In the genomic region with DNA sequence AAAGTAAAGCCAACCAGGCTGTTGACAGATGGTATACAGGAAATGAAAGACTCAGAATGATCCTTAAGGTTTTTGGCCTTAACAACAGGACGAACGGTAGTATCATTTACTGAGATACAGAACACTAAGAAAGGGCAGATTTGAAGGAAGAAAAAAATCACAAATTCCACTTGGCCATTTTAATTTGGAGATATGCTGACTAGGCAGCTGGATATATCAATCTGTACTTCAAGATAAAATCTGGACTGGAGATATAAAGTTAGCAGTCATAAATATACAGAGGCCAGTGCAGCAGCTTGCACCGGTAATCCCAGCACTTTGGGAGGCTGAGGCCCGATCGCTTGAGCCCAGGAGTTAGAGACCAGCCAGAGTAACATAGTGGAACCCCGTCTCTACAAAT, we compare ENCODE assay signal across 8 cellular contexts. TPM values are rescaled to one million over a fixed set of nuclear protein-coding genes. Genes with fewer than 3 reads are reported as not detected.
A peak's percentile ranks its signal among the peaks of the same experiment; 100 is the strongest.
DNase-seq lines count a peak whose midpoint lies in the region; ATAC-seq and TF ChIP-seq lines count a peak whose summit lies in the region.

No MANE protein-coding gene starts in this region.

- H3K4me1 Mint-ChIP-seq in CD4-positive, alpha-beta memory T cell, result peaks cover 32 to 61% (median 43%) of the 10 kb centered on the region in 4 donors
- peaks cover 30% of the 10 kb centered on the region for H3K4me1 Mint-ChIP-seq in nephron progenitor cell

- no peak for ATAC-seq in mucosa of descending colon

- peak overlapping the region; percentile 34 to 98 (median 78) for H3K4me3 Mint-ChIP-seq in CD4-positive, alpha-beta memory T cell
- peak overlapping the region; percentile 97 for H3K4me3 Mint-ChIP-seq in nephron progenitor cell

- no peaks in the 10 kb centered on the region for H3K27me3 ChIP-seq in CD4-positive, alpha-beta memory T cell (ENCODE audit: insufficient read depth, low read length)

- intact Hi-C loops in CD4-positive, alpha-beta memory T cell (cut with micrococcal nuclease), result no loop called here
- intact Hi-C loops in mucosa of descending colon (cut with DNase I, micrococcal nuclease), result no loop called here

- H3K27ac ChIP-seq in CD4-positive, alpha-beta memory T cell (ENCODE audit: low read depth, low read length), result no peak overlapping the region

- DNase-seq in CD4-positive, alpha-beta memory T cell, result no peak
- DNase-seq in LNCaP clone FGC (ENCODE audit: low read depth) (no peak), cardiac fibroblast (ENCODE audit: low read depth in 2 of 2) (no peak), nephron progenitor cell (no peak), mucosa of descending colon (no peak), NCI-H2227 (lab: John Stamatoyannopoulos, UW; ENCODE audit: unreplicated experiment) (no peak), putamen (ENCODE audit: low spot score) (no peak)
- DNase-seq in stimulated activated CD4-positive, alpha-beta T cell treated with anti-CD3 and anti-CD28 coated beads, Interleukin-4, amount 100 ng/mL, for 4 hours, result no peak

- TF ChIP-seq CTCF in LNCaP clone FGC (IDR thresholded peaks at IDR 0.05; ENCODE audit: control insufficient read depth, extremely low read depth, insufficient read depth), result no peak
- no peak for TF ChIP-seq CTCF in cardiac fibroblast (IDR thresholded peaks at IDR 0.05; ENCODE audit: low read depth, low read length)
- TF ChIP-seq CTCF in nephron progenitor cell (IDR thresholded peaks at IDR 0.05), result no peak
- TF ChIP-seq CTCF in mucosa of descending colon (IDR thresholded peaks at IDR 0.05), result no peak

- H3K9me3 Mint-ChIP-seq in CD4-positive, alpha-beta memory T cell, result peaks cover 0 to 4% (median 0%) of the 10 kb centered on the region in 8 donors
- no peaks in the 10 kb centered on the region for H3K9me3 Mint-ChIP-seq in nephron progenitor cell

- no peak overlapping the region for H3K4me3 ChIP-seq in CD4-positive, alpha-beta memory T cell (ENCODE audit: low read length in 2 of 2)
- peak overlapping the region; percentile 70 for H3K4me3 ChIP-seq in LNCaP clone FGC (ENCODE audit: low read depth, low read length)
- H3K4me3 ChIP-seq in cardiac fibroblast (replicated peaks in 1 of 2; ENCODE audit: low read depth in 2 of 2, low read length in 2 of 2), result peak overlapping the region; percentile 91 to 98
- no peak overlapping the region for H3K4me3 ChIP-seq in mucosa of descending colon

- peaks cover 4 to 22% of the 10 kb centered on the region in 2 donors for H3K36me3 Mint-ChIP-seq in CD4-positive, alpha-beta memory T cell
- no peaks in the 10 kb centered on the region for H3K36me3 Mint-ChIP-seq in nephron progenitor cell (ENCODE audit: low read depth)

- CTCF ChIA-PET in CD4-positive, alpha-beta memory T cell (lab: Charles Lee; ENCODE audit: partially characterized antibody), result no interaction called here

- H3K9me3 ChIP-seq in CD4-positive, alpha-beta memory T cell (ENCODE audit: control insufficient read depth in 1 of 2, low read length in 2 of 2), result no peaks in the 10 kb centered on the region
- H3K9me3 ChIP-seq in mucosa of descending colon, result no peaks in the 10 kb centered on the region

- peak overlapping the region in 6 of 7 donors; percentile 9 to 95 (median 62) for H3K27ac Mint-ChIP-seq in CD4-positive, alpha-beta memory T cell
- H3K27ac Mint-ChIP-seq in nephron progenitor cell, result no peak overlapping the region

- H3K4me1 ChIP-seq in CD4-positive, alpha-beta memory T cell (ENCODE audit: insufficient read depth, low read length), result peaks cover 48% of the 10 kb centered on the region
- H3K4me1 ChIP-seq in mucosa of descending colon (ENCODE audit: low read depth), result peaks cover 17% of the 10 kb centered on the region

- H3K36me3 ChIP-seq in CD4-positive, alpha-beta memory T cell (ENCODE audit: insufficient read depth, low read length), result no peaks in the 10 kb centered on the region
- no peaks in the 10 kb centered on the region for H3K36me3 ChIP-seq in mucosa of descending colon (ENCODE audit: low read depth)

- POLR2A ChIA-PET in CD4-positive, alpha-beta memory T cell (lab: Charles Lee; ENCODE audit: partially characterized antibody), result interaction anchor here (0.5 to 2.1 kb wide), 2 partner anchors 29 to 66 kb away, joined by 3 to 15 read pairs; a partner anchor contains a TSS

- no peaks in the 10 kb centered on the region for H3K27me3 Mint-ChIP-seq in CD4-positive, alpha-beta memory T cell
- no peaks in the 10 kb centered on the region for H3K27me3 Mint-ChIP-seq in nephron progenitor cell (ENCODE audit: low read depth, poor library complexity)

RNA-seq across cellular contexts. Expression of a gene that starts 1.3 kb away (rescaled TPM):
- total RNA-seq in CD4-positive, alpha-beta memory T cell, result 10 to 100 TPM; 38.9 to 46.7 TPM
- 10 to 100 TPM; 16.9 to 21.0 TPM for polyA plus RNA-seq in CD4-positive, alpha-beta memory T cell
- 10 to 100 TPM; 32.2 to 45.6 (median 34.7) TPM for total RNA-seq in mucosa of descending colon

RNA-seq across cellular contexts. Expression of a gene that starts 28.0 kb away (rescaled TPM):
- 10 to 100 TPM; 45.5 to 50.9 TPM for total RNA-seq in CD4-positive, alpha-beta memory T cell
- 10 to 100 TPM; 62.7 to 75.6 TPM for polyA plus RNA-seq in CD4-positive, alpha-beta memory T cell
- total RNA-seq in mucosa of descending colon, result 10 to 100 TPM; 53.3 to 60.5 (median 54.7) TPM

Comparison
In these comparisons a context has a peak if more than half of its experiments do, and no peak if none do; other contexts are left out.
1. H3K4me3 ChIP-seq: peak in LNCaP clone FGC (single experiment) and cardiac fibroblast (2 of 2); none in CD4-positive, alpha-beta memory T cell (0 of 2) and mucosa of descending colon (single experiment).